In genomic region chr9:79651251-79651795, GRCh38 we compare ENCODE assay signal across 14 cellular contexts.
DNase-seq lines count a peak whose midpoint lies in the region; ATAC-seq, FAIRE-seq and TF ChIP-seq lines count a peak whose summit lies in the region.
"Had no signal": no experiment of that assay in that cellular context is flagged by ENCODE, and none has a peak within 500 bp of the region (broad histone marks: within the 10 kb centered on the region; RNA-seq: fewer than 3 reads in every experiment).

No MANE protein-coding gene starts in this region.

- H3K9me3 ChIP-seq in right lobe of liver (no peaks in the 10 kb centered on the region), HepG2 (ENCODE audit: low read length) (no peaks in the 10 kb centered on the region; the same call in 1 of the 2 replicates), endodermal cell (ENCODE audit: control insufficient read depth, low read length) (no peaks in the 10 kb centered on the region), upper lobe of right lung (no peaks in the 10 kb centered on the region)

- TF ChIP-seq POLR2A in right lobe of liver (IDR thresholded peaks at IDR 0.05) (no peak), HepG2 (IDR thresholded peaks at IDR 0.05; ENCODE audit: insufficient read depth in 1 of 2, low read depth in 2 of 2, low read length in 2 of 2) (no peak)

- H3K4me2 ChIP-seq in HepG2 (ENCODE audit: low read depth, low read length): no peak overlapping the region
- H3K4me2 ChIP-seq: PC-9 had no signal

- no peak overlapping the region for H3K9ac ChIP-seq in HepG2 (ENCODE audit: insufficient read depth, low read depth, low read length)
- H3K9ac ChIP-seq in endodermal cell (ENCODE audit: extremely low read depth, low read length, poor library complexity, severe bottlenecking): no peak overlapping the region

- no TSS peak for BruUV-seq in HepG2 (replicated peaks; lab: Mats Ljungman, UMichigan)

- H3K27ac ChIP-seq in right lobe of liver (no peak overlapping the region), HepG2 (ENCODE audit: extremely low read length, insufficient read depth, low read length) (no peak overlapping the region), endodermal cell (ENCODE audit: low read depth, low read length) (peak overlapping the region; percentile 3), upper lobe of right lung (no peak overlapping the region)
- H3K27ac ChIP-seq: cardiac muscle cell, PC-9 had no signal

- H3K4me1 Mint-ChIP-seq in endodermal cell: peaks cover 3% of the 10 kb centered on the region

- in situ Hi-C loops in HepG2 (cut with HindIII; ENCODE audit: extremely low pct_ligation_motif_present, low pct_unique_long_range_greater_than_20kb): no loop called here

- no peaks in the 10 kb centered on the region for H3K9me3 Mint-ChIP-seq in endodermal cell

- DNase-seq in right lobe of liver (no peak), HepG2 (ENCODE audit: low spot score) (no peak), NCI-H510A treated with DMSO at 0.1 percent for 48 hours (lab: John Stamatoyannopoulos, UW) (peak; percentile 57), endodermal cell (no peak), upper lobe of right lung (peak; percentile 66), GM19240 (ENCODE audit: insufficient read length, low spot score) (no peak), HuH-7 (ENCODE audit: low spot score) (no peak), occipital lobe (lab: John Stamatoyannopoulos, UW) (no peak)
- DNase-seq: GDM1; PC-9; stimulated activated CD4-positive, alpha-beta T cell treated with anti-CD3 and anti-CD28 coated beads, Interleukin-4, amount 100 ng/mL, for 4 hours had no signal

- TF ChIP-seq EP300 in HepG2 (IDR thresholded peaks at IDR 0.05; ENCODE audit: low read depth in 2 of 2, low read length in 2 of 2): no peak
- TF ChIP-seq EP300 in HepG2 (CRISPR knock-in tag; IDR thresholded peaks at IDR 0.05; ENCODE audit: borderline replicate concordance): no peak

- FAIRE-seq in HepG2 (lab: Jason Lieb, UNC): no peak
- FAIRE-seq: TTC549 had no signal

- POLR2A ChIA-PET in HepG2 (lab: Yijun Ruan, JAX): no interaction called here

- TF ChIP-seq CTCF in right lobe of liver (IDR thresholded peaks at IDR 0.05) (no peak), HepG2 (CRISPR knock-in tag; IDR thresholded peaks at IDR 0.05) (no peak), endodermal cell (conservative IDR thresholded peaks at IDR 0.05) (no peak), upper lobe of right lung (IDR thresholded peaks at IDR 0.05) (no peak)

- H3K36me3 ChIP-seq in right lobe of liver (no peaks in the 10 kb centered on the region), HepG2 (replicated peaks in 1 of 2; ENCODE audit: control insufficient read depth in 1 of 2, insufficient read depth in 2 of 2, low read length in 2 of 2) (no peaks in the 10 kb centered on the region), endodermal cell (ENCODE audit: control insufficient read depth, insufficient read depth, low read length) (peaks cover 4% of the 10 kb centered on the region), upper lobe of right lung (no peaks in the 10 kb centered on the region)
- H3K36me3 ChIP-seq: cardiac muscle cell had no signal

- peak overlapping the region; percentile 23 for H3K27ac Mint-ChIP-seq in endodermal cell

- no peaks in the 10 kb centered on the region for H3K27me3 ChIP-seq in right lobe of liver
- no peaks in the 10 kb centered on the region for H3K27me3 ChIP-seq in HepG2 (ENCODE audit: control insufficient read depth in 1 of 2, insufficient read depth in 2 of 2, low read length in 2 of 2)
- H3K27me3 ChIP-seq in endodermal cell (ENCODE audit: control insufficient read depth, insufficient read depth, low read length, poor library complexity, severe bottlenecking): no peaks in the 10 kb centered on the region
- no peaks in the 10 kb centered on the region for H3K27me3 ChIP-seq in upper lobe of right lung
- H3K27me3 ChIP-seq: cardiac muscle cell had no signal

- H3K79me2 ChIP-seq in HepG2 (ENCODE audit: insufficient read depth, low read length): no peaks in the 10 kb centered on the region

- no peak overlapping the region for H3K4me3 Mint-ChIP-seq in endodermal cell

- no peaks in the 10 kb centered on the region for H3K4me1 ChIP-seq in right lobe of liver
- H3K4me1 ChIP-seq in HepG2 (ENCODE audit: insufficient read depth, low read length): no peaks in the 10 kb centered on the region
- H3K4me1 ChIP-seq in endodermal cell (ENCODE audit: control insufficient read depth, insufficient read depth, low read length): no peaks in the 10 kb centered on the region
- peaks cover 7% of the 10 kb centered on the region for H3K4me1 ChIP-seq in upper lobe of right lung

- no peaks in the 10 kb centered on the region for H4K20me1 ChIP-seq in HepG2 (ENCODE audit: insufficient read depth, low read length)

- H3K36me3 Mint-ChIP-seq in endodermal cell (ENCODE audit: low read depth): no peaks in the 10 kb centered on the region

- H3K4me3 ChIP-seq in right lobe of liver (no peak overlapping the region), HepG2 (replicated peaks in 1 of 3; ENCODE audit: insufficient read depth in 1 of 3, low read depth in 2 of 3, low read length in 3 of 3) (no peak overlapping the region), endodermal cell (ENCODE audit: low read length) (no peak overlapping the region), upper lobe of right lung (no peak overlapping the region)
- H3K4me3 ChIP-seq: cardiac muscle cell, PC-9 had no signal

- H2AFZ ChIP-seq in HepG2 (ENCODE audit: low read length): no peak overlapping the region
- H2AFZ ChIP-seq: PC-9 had no signal

- TF ChIP-seq RAD21 in HepG2 (CRISPR knock-in tag; IDR thresholded peaks at IDR 0.05): no peak

- WGBS in right lobe of liver (ENCODE audit: insufficient coverage, low coverage, low lambda C conversion rate, missing lambda C conversion rate): 74% methylated on average over 9 of the region's 10 CpGs
- WGBS in HepG2 (ENCODE audit: low lambda C conversion rate): 73% methylated on average over 9 of the region's 10 CpGs
- WGBS in endodermal cell (ENCODE audit: insufficient coverage in 1 of 2, insufficient read length in 1 of 2), 2 experiments: 73 to 76% methylated on average over 7 to 10 of the region's 10 CpGs

- H3K27me3 Mint-ChIP-seq in endodermal cell (ENCODE audit: insufficient read depth): no peaks in the 10 kb centered on the region

- peak; percentile 21 to 45 (median 28) for ATAC-seq in right lobe of liver
- ATAC-seq in HepG2: no peak
- peak; percentile 92 for ATAC-seq in upper lobe of right lung
- ATAC-seq: left lobe of liver had no signal

- CTCF ChIA-PET in HepG2 (lab: Yijun Ruan, JAX; ENCODE audit: low intra/inter-chr PET ratio, low total read pairs): no interaction called here

- intact Hi-C loops in right lobe of liver (cut with DNase I): no loop called here
- intact Hi-C loops in HepG2 (cut with micrococcal nuclease; ENCODE audit: unreplicated experiment): no loop called here
- intact Hi-C loops in upper lobe of right lung (cut with DNase I): no loop called here

TF ChIP-seq in HepG2, 621 proteins besides CTCF, POLR2A, EP300 and RAD21 (continues in another document):
- TF ChIP-seq ZNF572 (CRISPR knock-in tag; IDR thresholded peaks at IDR 0.05) (no peak), NR2F6 (IDR thresholded peaks at IDR 0.05) (no peak), NR2F6 (CRISPR knock-in tag; IDR thresholded peaks at IDR 0.05) (no peak), ZNF761 (CRISPR knock-in tag; conservative IDR thresholded peaks at IDR 0.05) (no peak), ZNF552 (CRISPR knock-in tag; IDR thresholded peaks at IDR 0.05; ENCODE audit: borderline replicate concordance) (no peak), ZNF709 (CRISPR knock-in tag; IDR thresholded peaks at IDR 0.05) (no peak)
- TF ChIP-seq, protein P1, sequence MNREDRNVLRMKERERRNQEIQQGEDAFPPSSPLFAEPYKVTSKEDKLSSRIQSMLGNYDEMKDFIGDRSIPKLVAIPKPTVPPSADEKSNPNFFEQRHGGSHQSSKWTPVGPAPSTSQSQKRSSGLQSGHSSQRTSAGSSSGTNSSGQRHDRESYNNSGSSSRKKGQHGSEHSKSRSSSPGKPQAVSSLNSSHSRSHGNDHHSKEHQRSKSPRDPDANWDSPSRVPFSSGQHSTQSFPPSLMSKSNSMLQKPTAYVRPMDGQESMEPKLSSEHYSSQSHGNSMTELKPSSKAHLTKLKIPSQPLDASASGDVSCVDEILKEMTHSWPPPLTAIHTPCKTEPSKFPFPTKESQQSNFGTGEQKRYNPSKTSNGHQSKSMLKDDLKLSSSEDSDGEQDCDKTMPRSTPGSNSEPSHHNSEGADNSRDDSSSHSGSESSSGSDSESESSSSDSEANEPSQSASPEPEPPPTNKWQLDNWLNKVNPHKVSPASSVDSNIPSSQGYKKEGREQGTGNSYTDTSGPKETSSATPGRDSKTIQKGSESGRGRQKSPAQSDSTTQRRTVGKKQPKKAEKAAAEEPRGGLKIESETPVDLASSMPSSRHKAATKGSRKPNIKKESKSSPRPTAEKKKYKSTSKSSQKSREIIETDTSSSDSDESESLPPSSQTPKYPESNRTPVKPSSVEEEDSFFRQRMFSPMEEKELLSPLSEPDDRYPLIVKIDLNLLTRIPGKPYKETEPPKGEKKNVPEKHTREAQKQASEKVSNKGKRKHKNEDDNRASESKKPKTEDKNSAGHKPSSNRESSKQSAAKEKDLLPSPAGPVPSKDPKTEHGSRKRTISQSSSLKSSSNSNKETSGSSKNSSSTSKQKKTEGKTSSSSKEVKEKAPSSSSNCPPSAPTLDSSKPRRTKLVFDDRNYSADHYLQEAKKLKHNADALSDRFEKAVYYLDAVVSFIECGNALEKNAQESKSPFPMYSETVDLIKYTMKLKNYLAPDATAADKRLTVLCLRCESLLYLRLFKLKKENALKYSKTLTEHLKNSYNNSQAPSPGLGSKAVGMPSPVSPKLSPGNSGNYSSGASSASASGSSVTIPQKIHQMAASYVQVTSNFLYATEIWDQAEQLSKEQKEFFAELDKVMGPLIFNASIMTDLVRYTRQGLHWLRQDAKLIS (CRISPR knock-in tag; IDR thresholded peaks at IDR 0.05): no peak
- TF ChIP-seq, protein P2, sequence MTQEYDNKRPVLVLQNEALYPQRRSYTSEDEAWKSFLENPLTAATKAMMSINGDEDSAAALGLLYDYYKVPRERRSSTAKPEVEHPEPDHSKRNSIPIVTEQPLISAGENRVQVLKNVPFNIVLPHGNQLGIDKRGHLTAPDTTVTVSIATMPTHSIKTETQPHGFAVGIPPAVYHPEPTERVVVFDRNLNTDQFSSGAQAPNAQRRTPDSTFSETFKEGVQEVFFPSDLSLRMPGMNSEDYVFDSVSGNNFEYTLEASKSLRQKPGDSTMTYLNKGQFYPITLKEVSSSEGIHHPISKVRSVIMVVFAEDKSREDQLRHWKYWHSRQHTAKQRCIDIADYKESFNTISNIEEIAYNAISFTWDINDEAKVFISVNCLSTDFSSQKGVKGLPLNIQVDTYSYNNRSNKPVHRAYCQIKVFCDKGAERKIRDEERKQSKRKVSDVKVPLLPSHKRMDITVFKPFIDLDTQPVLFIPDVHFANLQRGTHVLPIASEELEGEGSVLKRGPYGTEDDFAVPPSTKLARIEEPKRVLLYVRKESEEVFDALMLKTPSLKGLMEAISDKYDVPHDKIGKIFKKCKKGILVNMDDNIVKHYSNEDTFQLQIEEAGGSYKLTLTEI (CRISPR knock-in tag; conservative IDR thresholded peaks at IDR 0.05): no peak

Comparison
In these comparisons a context has a peak if more than half of its experiments do, and no peak if none do; other contexts are left out.
1. DNase-seq: peak in NCI-H510A treated with DMSO at 0.1 percent for 48 hours (single experiment) and upper lobe of right lung (single experiment); none in right lobe of liver (0 of 3), HepG2 (single experiment), endodermal cell (single experiment), GM19240 (single experiment), HuH-7 (single experiment) and occipital lobe (single experiment).